ENCODE assay signal across 9 cellular contexts in the genomic region with DNA sequence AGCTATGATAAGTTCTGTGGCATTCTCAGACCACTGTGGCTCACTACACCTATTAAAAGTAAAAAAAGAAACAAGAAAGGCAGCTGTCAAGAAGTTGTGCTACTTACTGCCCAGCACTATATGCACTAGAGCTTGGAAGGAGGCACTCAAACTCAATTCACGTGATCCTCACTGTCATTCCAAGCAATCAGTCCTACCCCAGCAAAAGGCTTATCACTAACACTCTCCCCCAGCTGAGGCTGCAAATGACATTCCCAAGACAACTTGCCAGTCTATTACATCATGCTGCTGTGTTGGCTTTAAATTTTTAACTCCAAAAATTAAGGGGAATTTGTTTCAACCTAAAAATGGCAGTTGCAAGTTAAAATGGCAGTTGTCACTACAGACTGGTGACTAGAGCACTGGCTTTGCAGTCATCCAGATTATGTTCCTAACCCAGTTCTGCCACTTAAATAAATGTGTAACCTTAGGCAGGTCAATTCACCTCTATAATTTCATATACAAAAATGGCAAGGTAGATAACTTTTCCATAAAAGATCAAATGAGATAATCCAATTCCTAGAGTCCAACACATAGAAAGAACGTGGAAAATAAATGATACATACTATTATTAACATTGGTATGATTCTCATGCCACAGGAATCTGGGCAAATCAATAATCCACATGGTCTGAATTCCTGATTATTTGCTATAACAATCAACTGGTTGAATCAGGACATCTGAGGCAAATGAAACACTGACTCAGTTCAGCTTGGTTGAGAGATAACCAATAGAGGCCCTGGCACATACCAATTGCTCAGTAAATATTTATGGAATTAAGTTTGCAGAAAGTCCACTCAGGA. TPM values are rescaled to one million over a fixed set of nuclear protein-coding genes. Genes with fewer than 3 reads are reported as not detected.
A peak's percentile ranks its signal among the peaks of the same experiment; 100 is the strongest.
DNase-seq lines count a peak whose midpoint lies in the region; TF ChIP-seq lines count a peak whose summit lies in the region.
"Had no signal": no experiment of that assay in that cellular context is flagged by ENCODE, and none has a peak within 500 bp of the region (broad histone marks: within the 10 kb centered on the region; RNA-seq: fewer than 3 reads in every experiment).

No MANE protein-coding gene starts in this region.

- peak overlapping the region; percentile 59 for H3K4me3 Mint-ChIP-seq in HFFc6

- intact Hi-C loops in stomach (cut with DNase I; ENCODE audit: low total_unique reads): no loop called here

- no peak for TF ChIP-seq CTCF in HFFc6 (IDR thresholded peaks at IDR 0.05)
- TF ChIP-seq CTCF in stomach (IDR thresholded peaks at IDR 0.05): no peak

- no peaks in the 10 kb centered on the region; the same call in 1 of the 2 replicates for H3K36me3 Mint-ChIP-seq in HFFc6 (ENCODE audit: low read depth)

- no peak for TF ChIP-seq EP300 in stomach (IDR thresholded peaks at IDR 0.05)

- no peaks in the 10 kb centered on the region for H3K9me3 Mint-ChIP-seq in HFFc6

- H3K36me3 ChIP-seq in stomach: no peaks in the 10 kb centered on the region

- H3K27ac Mint-ChIP-seq in HFFc6: peak overlapping the region; percentile 76

- DNase-seq in HFFc6 (peak; percentile 76), amniotic epithelial cell (ENCODE audit: low read depth) (peak; percentile 57), glomerular visceral epithelial cell (ENCODE audit: extremely low spot score) (peak; percentile 9), stomach (no peak), NCI-H69 (lab: John Stamatoyannopoulos, UW) (no peak), COLO668 (lab: John Stamatoyannopoulos, UW; ENCODE audit: unreplicated experiment) (no peak), activated gamma-delta T cell treated with Interleukin-2 at 50 U/mL for 16 hours (no peak)
- DNase-seq: activated T-cell treated with anti-CD3 and anti-CD28 coated beads, Interleukin-2, amount 50 U/mL, for 48 hours; NCI-H774 had no signal

- H3K27me3 ChIP-seq in stomach: no peaks in the 10 kb centered on the region

- H3K27me3 Mint-ChIP-seq in HFFc6 (ENCODE audit: insufficient read depth): no peaks in the 10 kb centered on the region

- H3K4me1 ChIP-seq in stomach: peaks cover 58 to 76% (median 66%) of the 10 kb centered on the region in 4 donors

- no peak overlapping the region for H3K4me3 ChIP-seq in stomach

- H3K9me3 ChIP-seq in stomach: no peaks in the 10 kb centered on the region

- 27 to 58% (median 35%) methylated on average over 2 of the region's 2 CpGs for WGBS in stomach, 5 donors

- peak overlapping the region; percentile 17 to 81 (median 66) for H3K27ac ChIP-seq in stomach

- no peak for TF ChIP-seq POLR2A in stomach (IDR thresholded peaks at IDR 0.05)

- peaks cover 69% of the 10 kb centered on the region for H3K4me1 Mint-ChIP-seq in HFFc6 (ENCODE audit: low read depth)

RNA-seq across cellular contexts. Expression of a gene that starts 52.4 kb away (rescaled TPM):
- total RNA-seq in HFFc6 (2021; fragmentation: NEBNext Ultra II Directional; extraction: Animal tissue kit (Norgen Biotek cat#: 25700)): 10 to 100 TPM; 54.5 to 60.5 (median 58.5) TPM
- 100 to 1,000 TPM in 3 of 5 donors, 10 to 100 TPM in 1, 1 to 10 TPM in 1; 4.3 to 117 (median 101) TPM for total RNA-seq in stomach
- polyA plus RNA-seq in stomach: 10 to 100 TPM in 2 of 3 donors, 1 to 10 TPM in 1; 9.0 to 29.3 (median 19.9) TPM

Comparison
In these comparisons a context has a peak if more than half of its experiments do, and no peak if none do; other contexts are left out.
1. DNase-seq: peak in HFFc6 (single experiment), amniotic epithelial cell (single experiment) and glomerular visceral epithelial cell (single experiment); none in stomach (single experiment), NCI-H69 (single experiment), COLO668 (single experiment) and activated gamma-delta T cell treated with Interleukin-2 at 50 U/mL for 16 hours (single experiment).